12 cellular contexts compared by ENCODE assay signal in the genomic region with DNA sequence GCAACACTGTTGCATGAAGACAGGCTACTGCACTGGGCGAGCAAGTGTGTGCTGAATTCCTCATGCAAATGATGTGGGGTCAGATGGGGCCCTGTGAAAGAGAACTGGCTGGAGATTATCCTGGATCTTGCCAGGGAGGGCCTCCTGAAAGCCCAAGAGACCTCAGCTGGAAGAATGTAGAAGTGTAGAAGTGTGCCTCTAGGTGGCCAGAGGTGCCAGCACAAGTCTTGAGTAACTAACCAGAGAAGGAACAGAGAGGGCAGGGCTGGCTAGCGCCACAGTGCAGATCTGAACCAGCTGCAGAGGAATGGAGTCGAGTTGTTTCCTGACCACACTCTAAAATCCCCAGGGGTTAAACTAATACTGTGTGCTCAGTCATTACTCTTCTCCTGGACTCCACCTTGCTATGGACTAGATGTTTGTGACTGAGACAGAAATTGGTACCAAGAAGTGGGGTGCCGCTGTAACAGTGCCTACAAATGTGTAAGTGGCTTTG.
DNase-seq lines count a peak whose midpoint lies in the region; ATAC-seq and TF ChIP-seq lines count a peak whose summit lies in the region.
"Had no signal": no experiment of that assay in that cellular context is flagged by ENCODE, and none has a peak within 500 bp of the region (broad histone marks: within the 10 kb centered on the region; RNA-seq: fewer than 3 reads in every experiment).

No MANE protein-coding gene starts in this region.

- H3K4me1 ChIP-seq in esophagus squamous epithelium (no peaks in the 10 kb centered on the region), left lung (no peaks in the 10 kb centered on the region), A673 (ENCODE audit: insufficient read depth, low read length, poor library complexity, severe bottlenecking) (no peaks in the 10 kb centered on the region)

- no peak for TF ChIP-seq POLR2A in esophagus squamous epithelium (IDR thresholded peaks at IDR 0.05)

- H3K27ac Mint-ChIP-seq in activated T-cell treated with anti-CD3 and anti-CD28 coated beads, Interleukin-2, amount 50 U/mL, for 72 hours, result no peak overlapping the region
- H3K27ac Mint-ChIP-seq: activated T-helper 17 cell treated with anti-CD3 and anti-CD28 coated beads, Interleukin-2, amount 50 U/mL, for 72 hours; stimulated activated naive CD8-positive, alpha-beta T cell treated with anti-CD3 and anti-CD28 coated beads, Interleukin-15, Interleukin-2, amounts not matched to agents 100 ng/mL and 50 ng/mL, for 24 hours had no signal

- POLR2A ChIA-PET in A673 (lab: Charles Lee; ENCODE audit: low non-redundant PET), result no interaction called here

- H3K27me3 ChIP-seq in esophagus squamous epithelium (no peaks in the 10 kb centered on the region), left lung (no peaks in the 10 kb centered on the region), A673 (replicated peaks; ENCODE audit: insufficient read depth, low read depth, low read length, poor library complexity) (peaks cover 4% of the 10 kb centered on the region)

- H3K36me3 ChIP-seq in esophagus squamous epithelium, result no peaks in the 10 kb centered on the region
- H3K36me3 ChIP-seq in left lung, result no peaks in the 10 kb centered on the region
- H3K36me3 ChIP-seq in A673 (ENCODE audit: insufficient read depth, low read length, poor library complexity, severe bottlenecking), result no peaks in the 10 kb centered on the region

- no peak overlapping the region for H3K4me3 ChIP-seq in retinal pigment epithelial cell (ENCODE audit: low read length)
- no peak overlapping the region for H3K4me3 ChIP-seq in esophagus squamous epithelium
- no peak overlapping the region for H3K4me3 ChIP-seq in left lung
- no peak overlapping the region for H3K4me3 ChIP-seq in A673 (ENCODE audit: low read depth, low read length, poor library complexity, severe bottlenecking)

- H3K36me3 Mint-ChIP-seq in activated T-cell treated with anti-CD3 and anti-CD28 coated beads, Interleukin-2, amount 50 U/mL, for 72 hours (ENCODE audit: insufficient read depth in 2 of 2), result no peaks in the 10 kb centered on the region

- DNase-seq in activated T-cell treated with anti-CD3 and anti-CD28 coated beads, Interleukin-2, amount 50 U/mL, for 72 hours, result peak in 1 of 2 donors; percentile 21
- DNase-seq in activated T-cell treated with anti-CD3 and anti-CD28 coated beads for 4 hours, result no peak
- DNase-seq in retinal pigment epithelial cell (ENCODE audit: low read depth), result no peak
- no peak for DNase-seq in esophagus squamous epithelium (lab: John Stamatoyannopoulos, UW)
- DNase-seq in left lung, result no peak
- no peak for DNase-seq in A673 (ENCODE audit: low spot score)
- DNase-seq: SW 1271 had no signal

- H3K27me3 Mint-ChIP-seq in activated T-cell treated with anti-CD3 and anti-CD28 coated beads, Interleukin-2, amount 50 U/mL, for 72 hours (ENCODE audit: low read depth), result peaks cover 66% of the 10 kb centered on the region

- no peak overlapping the region for H3K4me3 Mint-ChIP-seq in activated T-cell treated with anti-CD3 and anti-CD28 coated beads, Interleukin-2, amount 50 U/mL, for 72 hours
- H3K4me3 Mint-ChIP-seq: activated T-helper 17 cell treated with anti-CD3 and anti-CD28 coated beads, Interleukin-2, amount 50 U/mL, for 72 hours; stimulated activated naive CD8-positive, alpha-beta T cell treated with anti-CD3 and anti-CD28 coated beads, Interleukin-15, Interleukin-2, amounts not matched to agents 100 ng/mL and 50 ng/mL, for 24 hours had no signal

- H3K4me1 Mint-ChIP-seq in activated T-cell treated with anti-CD3 and anti-CD28 coated beads, Interleukin-2, amount 50 U/mL, for 72 hours (ENCODE audit: low read depth), result no peaks in the 10 kb centered on the region
- H3K4me1 Mint-ChIP-seq: activated T-helper 17 cell treated with anti-CD3 and anti-CD28 coated beads, Interleukin-2, amount 50 U/mL, for 72 hours had no signal

- H3K27ac ChIP-seq in esophagus squamous epithelium, result no peak overlapping the region
- no peak overlapping the region for H3K27ac ChIP-seq in left lung
- no peak overlapping the region for H3K27ac ChIP-seq in A673 (ENCODE audit: low read depth, low read length, poor library complexity, severe bottlenecking)

- peaks cover 3 to 4% of the 10 kb centered on the region in 2 donors for H3K9me3 Mint-ChIP-seq in activated T-cell treated with anti-CD3 and anti-CD28 coated beads, Interleukin-2, amount 50 U/mL, for 72 hours
- H3K9me3 Mint-ChIP-seq: activated T-helper 17 cell treated with anti-CD3 and anti-CD28 coated beads, Interleukin-2, amount 50 U/mL, for 72 hours; stimulated activated naive CD8-positive, alpha-beta T cell treated with anti-CD3 and anti-CD28 coated beads, Interleukin-15, Interleukin-2, amounts not matched to agents 100 ng/mL and 50 ng/mL, for 24 hours had no signal

- H3K9me3 ChIP-seq in esophagus squamous epithelium (no peaks in the 10 kb centered on the region), left lung (no peaks in the 10 kb centered on the region), A673 (ENCODE audit: low read depth, low read length, poor library complexity, severe bottlenecking) (no peaks in the 10 kb centered on the region)

- CTCF ChIA-PET in A673 (lab: Charles Lee), result no interaction called here

- BruUV-seq in A673 (replicated peaks; lab: Mats Ljungman, UMichigan), result no TSS peak

- intact Hi-C loops in esophagus squamous epithelium (cut with DNase I), result no loop called here
- intact Hi-C loops in left lung (cut with DNase I), result no loop called here
- intact Hi-C loops in A673 (cut with micrococcal nuclease; ENCODE audit: unreplicated experiment), result loop anchor here (10.0 kb wide), 1 partner anchor 543 kb away; no protein-coding TSS in a partner anchor

- WGBS in esophagus squamous epithelium, 2 donors, result 63 to 76% methylated on average over 4 of the region's 4 CpGs

- ATAC-seq in activated T-cell treated with anti-CD3 and anti-CD28 coated beads, Interleukin-2, amount 50 U/mL, for 72 hours (replicated peaks in 1 of 2), result peak; percentile 80 to 83
- peak; percentile 95 for ATAC-seq in HG02571 (IDR thresholded peaks at IDR 0.05; ENCODE audit: unreplicated experiment)
- ATAC-seq in HG03521 (IDR thresholded peaks at IDR 0.05; ENCODE audit: unreplicated experiment), result peak; percentile 83
- ATAC-seq in left lung, result no peak
- ATAC-seq: activated T-helper 17 cell treated with anti-CD3 and anti-CD28 coated beads, Interleukin-2, amount 50 U/mL, for 72 hours; sciatic nerve had no signal

- peak; percentile 20 for TF ChIP-seq CTCF in retinal pigment epithelial cell (conservative IDR thresholded peaks at IDR 0.05; ENCODE audit: low read depth, low read length)
- TF ChIP-seq CTCF in esophagus squamous epithelium (IDR thresholded peaks at IDR 0.05), result no peak
- no peak for TF ChIP-seq CTCF in left lung (IDR thresholded peaks at IDR 0.05)
- TF ChIP-seq CTCF in A673 (conservative IDR thresholded peaks at IDR 0.05; ENCODE audit: low read depth, low read length), result no peak
